In genomic region chr3:170695486-170696069, GRCh38 we compare ENCODE assay signal across 17 cellular contexts.
A peak's percentile ranks its signal among the peaks of the same experiment; 100 is the strongest.
DNase-seq lines count a peak whose midpoint lies in the region; ATAC-seq and TF ChIP-seq lines count a peak whose summit lies in the region.
"Had no signal": no experiment of that assay in that cellular context is flagged by ENCODE, and none has a peak within 500 bp of the region (broad histone marks: within the 10 kb centered on the region; RNA-seq: fewer than 3 reads in every experiment).

No MANE protein-coding gene starts in this region.

- H3K9ac ChIP-seq in PC-3 (ENCODE audit: low read length) = no peak overlapping the region

- DNase-seq in NCI-H510A treated with DMSO at 0.1 percent for 48 hours (lab: John Stamatoyannopoulos, UW) (peak; percentile 37), NCI-H510A (lab: John Stamatoyannopoulos, UW) (no peak), NCI-H1417 (lab: John Stamatoyannopoulos, UW) (peak in 2 of 3 experiments; percentile 45 to 87), PC-3 (peak; percentile 85), osteoblast (ENCODE audit: insufficient read length, low spot score, missing footprints) (peak; percentile 64), NOMO-1 treated with DMSO at 0.1 percent for 48 hours (lab: John Stamatoyannopoulos, UW; ENCODE audit: unreplicated experiment) (no peak), left cardiac atrium (no peak)
- DNase-seq: H9, HFFc6, Kasumi-1, MM.1S, NCI-H1092, NCI-H187, NCI-H524 treated with DMSO at 0.1 percent for 48 hours had no signal

- peaks cover 29% of the 10 kb centered on the region for H3K4me1 ChIP-seq in PC-3 (ENCODE audit: insufficient read depth, low read length)
- H3K4me1 ChIP-seq in osteoblast (ENCODE audit: insufficient read depth, low read length) = peaks cover 9% of the 10 kb centered on the region
- H3K4me1 ChIP-seq: A549 had no signal

- H3K9me3 ChIP-seq in PC-3 (ENCODE audit: low read length) = no peaks in the 10 kb centered on the region
- H3K9me3 ChIP-seq in osteoblast (ENCODE audit: low read depth, low read length) = no peaks in the 10 kb centered on the region
- H3K9me3 ChIP-seq: A549 had no signal

- H3K4me3 ChIP-seq in PC-3 (ENCODE audit: low read length) (no peak overlapping the region), osteoblast (ENCODE audit: insufficient read depth, low read length) (no peak overlapping the region)
- H3K4me3 ChIP-seq: A549 had no signal

- POLR2A ChIA-PET in PC-3 (lab: Charles Lee; ENCODE audit: unreplicated experiment) = no interaction called here

- ATAC-seq in PC-3 (peak; percentile 83), left cardiac atrium (no peak)
- ATAC-seq: A549, Panc1, SK-N-SH treated with all-trans-retinoic acid at 6 μM for 48 hours had no signal

- CTCF ChIA-PET in PC-3 (lab: Charles Lee) = interaction anchor here (0.6 kb wide), 1 partner anchor 316 kb away, joined by 3 read pairs; no protein-coding TSS in a partner anchor

- H3F3A ChIP-seq in PC-3 (ENCODE audit: low read length, unreplicated experiment) = no peaks in the 10 kb centered on the region

- H3K79me2 ChIP-seq in PC-3 (ENCODE audit: low read length) (no peaks in the 10 kb centered on the region), osteoblast (ENCODE audit: insufficient read depth, low read length) (no peaks in the 10 kb centered on the region)

- intact Hi-C loops in PC-3 (cut with micrococcal nuclease) = loop anchor here (5.0 to 10.0 kb wide), 2 partner anchors 117 to 281 kb away; partner anchors contain the start of gene CLDN11
- intact Hi-C loops in left cardiac atrium (cut with DNase I) = loop anchor here (10.0 kb wide), 3 partner anchors 109 to 281 kb away; partner anchors contain the start of gene CLDN11 (in 1 of the 2)

- H3K27me3 ChIP-seq in PC-3 (ENCODE audit: low read length) (no peaks in the 10 kb centered on the region), osteoblast (ENCODE audit: insufficient read depth, low read length) (no peaks in the 10 kb centered on the region)

- no peaks in the 10 kb centered on the region for H4K20me1 ChIP-seq in PC-3 (ENCODE audit: low read length)
- no peaks in the 10 kb centered on the region for H4K20me1 ChIP-seq in osteoblast (ENCODE audit: insufficient read depth, low read length)

- H3K36me3 ChIP-seq in PC-3 (ENCODE audit: low read depth, low read length) (no peaks in the 10 kb centered on the region), osteoblast (ENCODE audit: insufficient read depth, low read length) (no peaks in the 10 kb centered on the region)

- H3K9me2 ChIP-seq in PC-3 (replicated peaks; ENCODE audit: low read length) = no peaks in the 10 kb centered on the region

- TF ChIP-seq CTCF in PC-3 (conservative IDR thresholded peaks at IDR 0.05; ENCODE audit: low read depth, low read length) (no peak), osteoblast (IDR thresholded peaks at IDR 0.05; ENCODE audit: extremely low read depth, low read depth, low read length) (no peak)

- H3K27ac ChIP-seq in PC-3 (ENCODE audit: low read length) (no peak overlapping the region), osteoblast (ENCODE audit: low read depth, low read length) (no peak overlapping the region)
- H3K27ac ChIP-seq: A549 had no signal

- BruUV-seq in PC-3 (replicated peaks; lab: Mats Ljungman, UMichigan) = no TSS peak

- H2AFZ ChIP-seq in PC-3 (ENCODE audit: low read length) (no peak overlapping the region), osteoblast (ENCODE audit: low read length) (no peak overlapping the region)

- 0 out of 2 replicates have a peak overlapping the region, but pooled peaks have one; percentile 4 for H3K4me2 ChIP-seq in PC-3 (ENCODE audit: low read length)
- H3K4me2 ChIP-seq in osteoblast (ENCODE audit: insufficient read depth, low read length) = no peak overlapping the region
- H3K4me2 ChIP-seq: A549 had no signal

Comparison
In these comparisons a context has a peak if more than half of its experiments do, and no peak if none do; other contexts are left out.
1. DNase-seq: peak in NCI-H510A treated with DMSO at 0.1 percent for 48 hours (single experiment), NCI-H1417 (2 of 3), PC-3 (single experiment) and osteoblast (single experiment); none in NCI-H510A (single experiment), NOMO-1 treated with DMSO at 0.1 percent for 48 hours (single experiment) and left cardiac atrium (single experiment).